1 cellular context compared by ENCODE assay signal in the genomic region with DNA sequence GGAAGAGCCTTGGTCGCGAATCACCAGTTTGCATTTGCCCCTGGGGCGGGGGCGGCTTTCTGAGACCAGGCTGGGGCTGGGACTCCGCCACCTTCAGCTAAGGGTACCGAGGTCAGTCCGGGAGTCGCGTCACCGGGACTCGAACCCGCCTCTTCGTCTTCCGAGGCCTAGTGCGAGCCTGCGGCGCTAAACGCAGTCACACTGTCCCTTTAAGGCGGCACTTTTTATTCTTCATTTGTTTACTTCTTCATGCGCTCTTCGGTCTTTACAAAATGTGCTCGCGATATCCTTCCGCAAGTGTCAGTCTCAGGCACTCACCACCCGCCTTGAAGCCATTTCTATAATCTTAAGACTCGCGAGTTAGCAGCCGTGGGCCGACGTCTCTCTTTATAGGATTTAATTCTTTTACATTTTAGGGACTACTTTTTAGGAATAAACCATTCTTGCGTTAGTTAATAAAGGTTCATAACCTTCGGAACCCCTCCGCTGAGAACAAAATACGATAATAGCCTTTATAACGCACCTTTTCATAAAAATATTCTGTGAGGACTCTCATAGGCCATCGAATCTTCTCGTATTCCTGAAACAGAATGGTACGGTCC.
A peak's percentile ranks its signal among the peaks of the same experiment; 100 is the strongest.
TF ChIP-seq lines count a peak whose summit lies in the region.

No MANE protein-coding gene starts in this region.

TF ChIP-seq in HepG2, 621 proteins besides CTCF, POLR2A, EP300 and RAD21 (continued from another document and continues in another):
- no peak for TF ChIP-seq MLLT10 (CRISPR knock-in tag; IDR thresholded peaks at IDR 0.05)
- 0 out of 2 replicates have a peak, but pooled peaks have one; percentile 23 for TF ChIP-seq SOX13 (IDR thresholded peaks at IDR 0.05)
- peak in 1 of 2 experiments; percentile 45; a peak in 1 of 4 replicates for TF ChIP-seq SOX13 (CRISPR knock-in tag; conservative IDR thresholded peaks at IDR 0.05 in 1 of 2, IDR thresholded peaks at IDR 0.05 in 1 of 2)
- TF ChIP-seq ZFP1 (CRISPR knock-in tag; IDR thresholded peaks at IDR 0.05), result no peak
- TF ChIP-seq, protein P1, sequence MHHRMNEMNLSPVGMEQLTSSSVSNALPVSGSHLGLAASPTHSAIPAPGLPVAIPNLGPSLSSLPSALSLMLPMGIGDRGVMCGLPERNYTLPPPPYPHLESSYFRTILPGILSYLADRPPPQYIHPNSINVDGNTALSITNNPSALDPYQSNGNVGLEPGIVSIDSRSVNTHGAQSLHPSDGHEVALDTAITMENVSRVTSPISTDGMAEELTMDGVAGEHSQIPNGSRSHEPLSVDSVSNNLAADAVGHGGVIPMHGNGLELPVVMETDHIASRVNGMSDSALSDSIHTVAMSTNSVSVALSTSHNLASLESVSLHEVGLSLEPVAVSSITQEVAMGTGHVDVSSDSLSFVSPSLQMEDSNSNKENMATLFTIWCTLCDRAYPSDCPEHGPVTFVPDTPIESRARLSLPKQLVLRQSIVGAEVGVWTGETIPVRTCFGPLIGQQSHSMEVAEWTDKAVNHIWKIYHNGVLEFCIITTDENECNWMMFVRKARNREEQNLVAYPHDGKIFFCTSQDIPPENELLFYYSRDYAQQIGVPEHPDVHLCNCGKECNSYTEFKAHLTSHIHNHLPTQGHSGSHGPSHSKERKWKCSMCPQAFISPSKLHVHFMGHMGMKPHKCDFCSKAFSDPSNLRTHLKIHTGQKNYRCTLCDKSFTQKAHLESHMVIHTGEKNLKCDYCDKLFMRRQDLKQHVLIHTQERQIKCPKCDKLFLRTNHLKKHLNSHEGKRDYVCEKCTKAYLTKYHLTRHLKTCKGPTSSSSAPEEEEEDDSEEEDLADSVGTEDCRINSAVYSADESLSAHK (CRISPR knock-in tag; IDR thresholded peaks at IDR 0.05; ENCODE audit: borderline replicate concordance), result no peak
- TF ChIP-seq, protein P2, sequence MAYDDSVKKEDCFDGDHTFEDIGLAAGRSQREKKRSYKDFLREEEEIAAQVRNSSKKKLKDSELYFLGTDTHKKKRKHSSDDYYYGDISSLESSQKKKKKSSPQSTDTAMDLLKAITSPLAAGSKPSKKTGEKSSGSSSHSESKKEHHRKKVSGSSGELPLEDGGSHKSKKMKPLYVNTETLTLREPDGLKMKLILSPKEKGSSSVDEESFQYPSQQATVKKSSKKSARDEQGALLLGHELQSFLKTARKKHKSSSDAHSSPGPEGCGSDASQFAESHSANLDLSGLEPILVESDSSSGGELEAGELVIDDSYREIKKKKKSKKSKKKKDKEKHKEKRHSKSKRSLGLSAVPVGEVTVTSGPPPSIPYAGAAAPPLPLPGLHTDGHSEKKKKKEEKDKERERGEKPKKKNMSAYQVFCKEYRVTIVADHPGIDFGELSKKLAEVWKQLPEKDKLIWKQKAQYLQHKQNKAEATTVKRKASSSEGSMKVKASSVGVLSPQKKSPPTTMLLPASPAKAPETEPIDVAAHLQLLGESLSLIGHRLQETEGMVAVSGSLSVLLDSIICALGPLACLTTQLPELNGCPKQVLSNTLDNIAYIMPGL (CRISPR knock-in tag; IDR thresholded peaks at IDR 0.05; ENCODE audit: borderline replicate concordance in 1 of 2, low read depth in 1 of 2), result peak; percentile 65 to 75; a peak in 3 of 4 replicates
- TF ChIP-seq ELF3 (CRISPR knock-in tag; IDR thresholded peaks at IDR 0.05), result peak; percentile 22; the same call in 1 of the 2 replicates
- TF ChIP-seq, protein P3, sequence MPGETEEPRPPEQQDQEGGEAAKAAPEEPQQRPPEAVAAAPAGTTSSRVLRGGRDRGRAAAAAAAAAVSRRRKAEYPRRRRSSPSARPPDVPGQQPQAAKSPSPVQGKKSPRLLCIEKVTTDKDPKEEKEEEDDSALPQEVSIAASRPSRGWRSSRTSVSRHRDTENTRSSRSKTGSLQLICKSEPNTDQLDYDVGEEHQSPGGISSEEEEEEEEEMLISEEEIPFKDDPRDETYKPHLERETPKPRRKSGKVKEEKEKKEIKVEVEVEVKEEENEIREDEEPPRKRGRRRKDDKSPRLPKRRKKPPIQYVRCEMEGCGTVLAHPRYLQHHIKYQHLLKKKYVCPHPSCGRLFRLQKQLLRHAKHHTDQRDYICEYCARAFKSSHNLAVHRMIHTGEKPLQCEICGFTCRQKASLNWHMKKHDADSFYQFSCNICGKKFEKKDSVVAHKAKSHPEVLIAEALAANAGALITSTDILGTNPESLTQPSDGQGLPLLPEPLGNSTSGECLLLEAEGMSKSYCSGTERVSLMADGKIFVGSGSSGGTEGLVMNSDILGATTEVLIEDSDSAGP (CRISPR knock-in tag; IDR thresholded peaks at IDR 0.05; ENCODE audit: borderline replicate concordance), result peak; percentile 100
- TF ChIP-seq, protein P4, sequence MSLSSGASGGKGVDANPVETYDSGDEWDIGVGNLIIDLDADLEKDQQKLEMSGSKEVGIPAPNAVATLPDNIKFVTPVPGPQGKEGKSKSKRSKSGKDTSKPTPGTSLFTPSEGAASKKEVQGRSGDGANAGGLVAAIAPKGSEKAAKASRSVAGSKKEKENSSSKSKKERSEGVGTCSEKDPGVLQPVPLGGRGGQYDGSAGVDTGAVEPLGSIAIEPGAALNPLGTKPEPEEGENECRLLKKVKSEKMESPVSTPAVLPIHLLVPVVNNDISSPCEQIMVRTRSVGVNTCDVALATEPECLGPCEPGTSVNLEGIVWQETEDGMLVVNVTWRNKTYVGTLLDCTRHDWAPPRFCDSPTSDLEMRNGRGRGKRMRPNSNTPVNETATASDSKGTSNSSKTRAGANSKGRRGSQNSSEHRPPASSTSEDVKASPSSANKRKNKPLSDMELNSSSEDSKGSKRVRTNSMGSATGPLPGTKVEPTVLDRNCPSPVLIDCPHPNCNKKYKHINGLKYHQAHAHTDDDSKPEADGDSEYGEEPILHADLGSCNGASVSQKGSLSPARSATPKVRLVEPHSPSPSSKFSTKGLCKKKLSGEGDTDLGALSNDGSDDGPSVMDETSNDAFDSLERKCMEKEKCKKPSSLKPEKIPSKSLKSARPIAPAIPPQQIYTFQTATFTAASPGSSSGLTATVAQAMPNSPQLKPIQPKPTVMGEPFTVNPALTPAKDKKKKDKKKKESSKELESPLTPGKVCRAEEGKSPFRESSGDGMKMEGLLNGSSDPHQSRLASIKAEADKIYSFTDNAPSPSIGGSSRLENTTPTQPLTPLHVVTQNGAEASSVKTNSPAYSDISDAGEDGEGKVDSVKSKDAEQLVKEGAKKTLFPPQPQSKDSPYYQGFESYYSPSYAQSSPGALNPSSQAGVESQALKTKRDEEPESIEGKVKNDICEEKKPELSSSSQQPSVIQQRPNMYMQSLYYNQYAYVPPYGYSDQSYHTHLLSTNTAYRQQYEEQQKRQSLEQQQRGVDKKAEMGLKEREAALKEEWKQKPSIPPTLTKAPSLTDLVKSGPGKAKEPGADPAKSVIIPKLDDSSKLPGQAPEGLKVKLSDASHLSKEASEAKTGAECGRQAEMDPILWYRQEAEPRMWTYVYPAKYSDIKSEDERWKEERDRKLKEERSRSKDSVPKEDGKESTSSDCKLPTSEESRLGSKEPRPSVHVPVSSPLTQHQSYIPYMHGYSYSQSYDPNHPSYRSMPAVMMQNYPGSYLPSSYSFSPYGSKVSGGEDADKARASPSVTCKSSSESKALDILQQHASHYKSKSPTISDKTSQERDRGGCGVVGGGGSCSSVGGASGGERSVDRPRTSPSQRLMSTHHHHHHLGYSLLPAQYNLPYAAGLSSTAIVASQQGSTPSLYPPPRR (CRISPR knock-in tag; IDR thresholded peaks at IDR 0.05; ENCODE audit: borderline replicate concordance), result peak; percentile 25; the same call in 1 of the 2 replicates
- TF ChIP-seq, protein P5, sequence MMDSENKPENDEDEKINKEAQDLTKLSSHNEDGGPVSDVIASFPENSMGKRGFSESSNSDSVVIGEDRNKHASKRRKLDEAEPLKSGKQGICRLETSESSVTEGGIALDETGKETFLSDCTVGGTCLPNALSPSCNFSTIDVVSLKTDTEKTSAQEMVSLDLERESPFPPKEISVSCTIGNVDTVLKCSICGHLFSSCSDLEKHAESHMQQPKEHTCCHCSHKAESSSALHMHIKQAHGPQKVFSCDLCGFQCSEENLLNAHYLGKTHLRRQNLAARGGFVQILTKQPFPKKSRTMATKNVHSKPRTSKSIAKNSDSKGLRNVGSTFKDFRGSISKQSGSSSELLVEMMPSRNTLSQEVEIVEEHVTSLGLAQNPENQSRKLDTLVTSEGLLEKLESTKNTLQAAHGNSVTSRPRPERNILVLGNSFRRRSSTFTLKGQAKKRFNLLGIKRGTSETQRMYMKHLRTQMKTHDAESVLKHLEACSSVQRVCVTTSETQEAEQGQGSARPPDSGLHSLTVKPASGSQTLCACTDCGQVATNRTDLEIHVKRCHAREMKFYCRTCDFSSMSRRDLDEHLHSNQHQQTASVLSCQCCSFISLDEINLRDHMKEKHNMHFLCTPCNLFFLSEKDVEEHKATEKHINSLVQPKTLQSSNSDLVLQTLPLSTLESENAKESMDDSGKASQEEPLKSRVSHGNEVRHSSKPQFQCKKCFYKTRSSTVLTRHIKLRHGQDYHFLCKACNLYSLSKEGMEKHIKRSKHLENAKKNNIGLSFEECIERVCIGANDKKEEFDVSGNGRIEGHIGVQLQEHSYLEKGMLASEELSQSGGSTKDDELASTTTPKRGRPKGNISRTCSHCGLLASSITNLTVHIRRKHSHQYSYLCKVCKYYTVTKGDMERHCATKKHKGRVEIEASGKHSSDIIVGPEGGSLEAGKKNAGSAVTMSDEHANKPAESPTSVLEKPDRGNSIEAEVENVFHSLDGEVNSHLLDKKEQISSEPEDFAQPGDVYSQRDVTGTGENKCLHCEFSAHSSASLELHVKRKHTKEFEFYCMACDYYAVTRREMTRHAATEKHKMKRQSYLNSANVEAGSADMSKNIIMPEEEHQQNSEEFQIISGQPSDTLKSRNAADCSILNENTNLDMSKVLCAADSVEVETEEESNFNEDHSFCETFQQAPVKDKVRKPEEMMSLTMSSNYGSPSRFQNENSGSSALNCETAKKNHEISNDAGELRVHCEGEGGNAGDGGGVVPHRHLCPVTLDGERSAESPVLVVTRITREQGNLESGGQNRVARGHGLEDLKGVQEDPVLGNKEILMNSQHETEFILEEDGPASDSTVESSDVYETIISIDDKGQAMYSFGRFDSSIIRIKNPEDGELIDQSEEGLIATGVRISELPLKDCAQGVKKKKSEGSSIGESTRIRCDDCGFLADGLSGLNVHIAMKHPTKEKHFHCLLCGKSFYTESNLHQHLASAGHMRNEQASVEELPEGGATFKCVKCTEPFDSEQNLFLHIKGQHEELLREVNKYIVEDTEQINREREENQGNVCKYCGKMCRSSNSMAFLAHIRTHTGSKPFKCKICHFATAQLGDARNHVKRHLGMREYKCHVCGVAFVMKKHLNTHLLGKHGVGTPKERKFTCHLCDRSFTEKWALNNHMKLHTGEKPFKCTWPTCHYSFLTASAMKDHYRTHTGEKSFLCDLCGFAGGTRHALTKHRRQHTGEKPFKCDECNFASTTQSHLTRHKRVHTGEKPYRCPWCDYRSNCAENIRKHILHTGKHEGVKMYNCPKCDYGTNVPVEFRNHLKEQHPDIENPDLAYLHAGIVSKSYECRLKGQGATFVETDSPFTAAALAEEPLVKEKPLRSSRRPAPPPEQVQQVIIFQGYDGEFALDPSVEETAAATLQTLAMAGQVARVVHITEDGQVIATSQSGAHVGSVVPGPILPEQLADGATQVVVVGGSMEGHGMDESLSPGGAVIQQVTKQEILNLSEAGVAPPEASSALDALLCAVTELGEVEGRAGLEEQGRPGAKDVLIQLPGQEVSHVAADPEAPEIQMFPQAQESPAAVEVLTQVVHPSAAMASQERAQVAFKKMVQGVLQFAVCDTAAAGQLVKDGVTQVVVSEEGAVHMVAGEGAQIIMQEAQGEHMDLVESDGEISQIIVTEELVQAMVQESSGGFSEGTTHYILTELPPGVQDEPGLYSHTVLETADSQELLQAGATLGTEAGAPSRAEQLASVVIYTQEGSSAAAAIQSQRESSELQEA (CRISPR knock-in tag; IDR thresholded peaks at IDR 0.05; ENCODE audit: not compliant biosample characterization), result no peak
- peak; percentile 60; the same call in 1 of the 2 replicates for TF ChIP-seq SALL1 (CRISPR knock-in tag; IDR thresholded peaks at IDR 0.05)
- TF ChIP-seq, protein P6, sequence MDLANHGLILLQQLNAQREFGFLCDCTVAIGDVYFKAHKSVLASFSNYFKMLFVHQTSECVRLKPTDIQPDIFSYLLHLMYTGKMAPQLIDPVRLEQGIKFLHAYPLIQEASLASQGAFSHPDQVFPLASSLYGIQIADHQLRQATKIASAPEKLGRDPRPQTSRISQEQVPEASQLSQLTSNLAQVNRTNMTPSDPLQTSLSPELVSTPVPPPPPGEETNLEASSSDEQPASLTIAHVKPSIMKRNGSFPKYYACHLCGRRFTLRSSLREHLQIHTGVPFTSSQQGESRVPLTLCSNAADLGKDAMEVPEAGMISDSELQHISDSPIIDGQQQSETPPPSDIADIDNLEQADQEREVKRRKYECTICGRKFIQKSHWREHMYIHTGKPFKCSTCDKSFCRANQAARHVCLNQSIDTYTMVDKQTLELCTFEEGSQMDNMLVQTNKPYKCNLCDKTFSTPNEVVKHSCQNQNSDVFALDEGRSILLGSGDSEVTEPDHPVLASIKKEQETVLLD (CRISPR knock-in tag; IDR thresholded peaks at IDR 0.05; ENCODE audit: low read depth), result no peak; the same call in 1 of the 2 replicates
- TF ChIP-seq CREM (IDR thresholded peaks at IDR 0.05), result peak; percentile 73; the same call in 1 of the 2 replicates
- no peak for TF ChIP-seq CREM (CRISPR knock-in tag; IDR thresholded peaks at IDR 0.05)
- TF ChIP-seq NR2F6 (IDR thresholded peaks at IDR 0.05), result peak; percentile 65; the same call in 1 of the 2 replicates
- peak; percentile 8; the same call in 1 of the 2 replicates for TF ChIP-seq NR2F6 (CRISPR knock-in tag; IDR thresholded peaks at IDR 0.05)
- TF ChIP-seq SIN3A (IDR thresholded peaks at IDR 0.05; ENCODE audit: borderline replicate concordance, low read depth, low read length), result peak; percentile 52
- TF ChIP-seq FOXJ3 (CRISPR knock-in tag; IDR thresholded peaks at IDR 0.05; ENCODE audit: borderline replicate concordance), result peak; percentile 96
- no peak for TF ChIP-seq RBM39 (IDR thresholded peaks at IDR 0.05; ENCODE audit: low read depth, low read length, poor library complexity, severe bottlenecking)
- TF ChIP-seq, protein P7, sequence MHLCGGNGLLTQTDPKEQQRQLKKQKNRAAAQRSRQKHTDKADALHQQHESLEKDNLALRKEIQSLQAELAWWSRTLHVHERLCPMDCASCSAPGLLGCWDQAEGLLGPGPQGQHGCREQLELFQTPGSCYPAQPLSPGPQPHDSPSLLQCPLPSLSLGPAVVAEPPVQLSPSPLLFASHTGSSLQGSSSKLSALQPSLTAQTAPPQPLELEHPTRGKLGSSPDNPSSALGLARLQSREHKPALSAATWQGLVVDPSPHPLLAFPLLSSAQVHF (CRISPR knock-in tag; IDR thresholded peaks at IDR 0.05), result no peak
- TF ChIP-seq TOE1 (CRISPR knock-in tag; IDR thresholded peaks at IDR 0.05), result no peak
- peak; percentile 69; the same call in 1 of the 2 replicates for TF ChIP-seq ZZZ3 (CRISPR knock-in tag; IDR thresholded peaks at IDR 0.05; ENCODE audit: borderline replicate concordance)
- TF ChIP-seq ZNF205 (CRISPR knock-in tag; IDR thresholded peaks at IDR 0.05), result peak; percentile 36; the same call in 1 of the 2 replicates
- TF ChIP-seq ZNF382 (CRISPR knock-in tag; IDR thresholded peaks at IDR 0.05; ENCODE audit: borderline replicate concordance), result no peak
- TF ChIP-seq ZNF235 (CRISPR knock-in tag; IDR thresholded peaks at IDR 0.05; ENCODE audit: borderline replicate concordance), result no peak
- TF ChIP-seq MAZ (IDR thresholded peaks at IDR 0.05; ENCODE audit: borderline replicate concordance, low read depth, low read length), result peak; percentile 67
- TF ChIP-seq MAZ (CRISPR knock-in tag; IDR thresholded peaks at IDR 0.05; ENCODE audit: low read depth), result 0 out of 2 replicates have a peak, but pooled peaks have one; percentile 59
- TF ChIP-seq ZNF317 (CRISPR knock-in tag; IDR thresholded peaks at IDR 0.05), result no peak
- TF ChIP-seq DMAP1 (CRISPR knock-in tag; IDR thresholded peaks at IDR 0.05), result peak; percentile 90
- peak; percentile 48; the same call in 1 of the 2 replicates for TF ChIP-seq NR2C2 (CRISPR knock-in tag; IDR thresholded peaks at IDR 0.05; ENCODE audit: borderline replicate concordance)
- no peak for TF ChIP-seq JARID2 (CRISPR knock-in tag; IDR thresholded peaks at IDR 0.05; ENCODE audit: insufficient replicate concordance)
- no peak for TF ChIP-seq SRSF4 (IDR thresholded peaks at IDR 0.05; ENCODE audit: low read depth, low read length, poor library complexity, severe bottlenecking)
- TF ChIP-seq RXRA (CRISPR knock-in tag; IDR thresholded peaks at IDR 0.05), result 0 out of 2 replicates have a peak, but pooled peaks have one; percentile 39
